Comparison of ENCODE assay signal across 8 cellular contexts in the genomic region with DNA sequence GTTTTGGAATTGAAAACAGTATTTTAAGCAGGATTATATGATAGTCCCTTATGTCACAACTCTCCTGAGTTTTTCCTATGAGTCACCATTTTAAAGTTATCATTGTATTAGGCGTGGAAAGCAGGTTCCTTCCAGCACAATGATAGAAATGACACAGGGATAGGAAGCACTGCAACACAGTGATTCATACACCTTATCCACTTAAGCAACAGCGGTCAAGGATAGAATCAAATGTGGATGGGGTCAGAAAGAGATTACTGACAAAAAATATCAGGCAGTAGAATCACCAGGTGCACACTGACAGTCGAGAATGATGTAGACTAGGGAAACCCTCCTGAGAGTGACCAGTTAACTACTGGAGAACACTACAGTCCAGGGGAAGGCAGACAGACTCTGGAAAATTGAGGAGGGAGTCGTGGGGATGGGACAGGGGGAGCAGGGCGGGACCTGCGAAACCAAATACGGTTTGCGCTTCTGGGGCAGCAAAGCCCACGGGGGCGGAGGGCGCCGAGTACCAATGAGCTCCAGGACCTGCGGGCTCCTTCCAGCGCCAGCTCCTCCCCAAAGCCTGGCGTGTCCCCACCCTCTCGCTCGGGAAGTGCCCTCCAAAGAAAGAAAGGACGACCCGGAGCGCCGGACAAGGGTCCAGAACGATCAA. TPM values are rescaled to one million over a fixed set of nuclear protein-coding genes. Genes with fewer than 3 reads are reported as not detected.
DNase-seq lines count a peak whose midpoint lies in the region; ATAC-seq and TF ChIP-seq lines count a peak whose summit lies in the region.

No MANE protein-coding gene starts in this region.

- H3K4me3 Mint-ChIP-seq in activated CD4-positive, alpha-beta memory T cell treated with anti-CD3 and anti-CD28 coated beads, Interleukin-2, amount 10 ng/mL, durations not matched to agents 7 days and 5 days, result peak overlapping the region; percentile 93

- no peaks in the 10 kb centered on the region for H3K9me3 ChIP-seq in BLaER1 treated with 17β-estradiol and CSF1 and Interleukin-3, amounts not matched to agents 10 nM and 100 nM (replicated peaks in 1 of 11)
- H3K9me3 ChIP-seq in osteoblast (ENCODE audit: low read depth, low read length), result no peaks in the 10 kb centered on the region

- H3K4me2 ChIP-seq in BLaER1 treated with 17β-estradiol and CSF1 and Interleukin-3, amounts not matched to agents 10 nM and 100 nM, result peak overlapping the region; percentile 69 to 96 (median 88)
- H3K4me2 ChIP-seq in osteoblast (ENCODE audit: insufficient read depth, low read length), result peak overlapping the region; percentile 93

- peak overlapping the region; percentile 95 for H2AFZ ChIP-seq in osteoblast (ENCODE audit: low read length)

- peaks cover 24 to 49% (median 29%) of the 10 kb centered on the region in 10 experiments for H3K4me1 ChIP-seq in BLaER1 treated with 17β-estradiol and CSF1 and Interleukin-3, amounts not matched to agents 10 nM and 100 nM
- peaks cover 13% of the 10 kb centered on the region for H3K4me1 ChIP-seq in osteoblast (ENCODE audit: insufficient read depth, low read length)

- H3K36me3 ChIP-seq in BLaER1 treated with 17β-estradiol and CSF1 and Interleukin-3, amounts not matched to agents 10 nM and 100 nM, result peaks cover 0 to 18% (median 3%) of the 10 kb centered on the region in 11 experiments; a peak in 5 of 22 replicates
- no peaks in the 10 kb centered on the region for H3K36me3 ChIP-seq in osteoblast (ENCODE audit: insufficient read depth, low read length)

- H3K27ac ChIP-seq in BLaER1 treated with 17β-estradiol and CSF1 and Interleukin-3, amounts not matched to agents 10 nM and 100 nM, result peak overlapping the region; percentile 82 to 94 (median 88)
- peak overlapping the region; percentile 99 for H3K27ac ChIP-seq in osteoblast (ENCODE audit: low read depth, low read length)

- no peak for TF ChIP-seq CTCF in osteoblast (IDR thresholded peaks at IDR 0.05; ENCODE audit: extremely low read depth, low read depth, low read length)

- H4K20me1 ChIP-seq in BLaER1 treated with 17β-estradiol and CSF1 and Interleukin-3, amounts not matched to agents 10 nM and 100 nM, result peaks cover 0 to 29% (median 0%) of the 10 kb centered on the region in 11 experiments; a peak in 5 of 22 replicates
- H4K20me1 ChIP-seq in osteoblast (ENCODE audit: insufficient read depth, low read length), result peaks cover 3% of the 10 kb centered on the region

- CTCF ChIA-PET in activated CD4-positive, alpha-beta memory T cell treated with anti-CD3 and anti-CD28 coated beads, Interleukin-2, amount 10 ng/mL, durations not matched to agents 7 days and 5 days (lab: Charles Lee), result interaction anchor here (0.7 to 1.3 kb wide), 4 partner anchors 27 to 44 kb away, joined by 3 to 7 read pairs (median 6); partner anchors contain the start of genes DNAJB9 and THAP5

- H3K9me3 Mint-ChIP-seq in activated CD4-positive, alpha-beta memory T cell treated with anti-CD3 and anti-CD28 coated beads, Interleukin-2, amount 10 ng/mL, durations not matched to agents 7 days and 5 days, result no peaks in the 10 kb centered on the region

- H3K9ac ChIP-seq in BLaER1 treated with 17β-estradiol and CSF1 and Interleukin-3, amounts not matched to agents 10 nM and 100 nM, result peak overlapping the region; percentile 84 to 93 (median 89)

- peak overlapping the region; percentile 75 to 89 (median 80) for H3K4me3 ChIP-seq in BLaER1 treated with 17β-estradiol and CSF1 and Interleukin-3, amounts not matched to agents 10 nM and 100 nM
- H3K4me3 ChIP-seq in osteoblast (ENCODE audit: insufficient read depth, low read length), result peak overlapping the region; percentile 86

- H3K4me1 Mint-ChIP-seq in activated CD4-positive, alpha-beta memory T cell treated with anti-CD3 and anti-CD28 coated beads, Interleukin-2, amount 10 ng/mL, durations not matched to agents 7 days and 5 days, result peaks cover 47% of the 10 kb centered on the region

- H3K27ac Mint-ChIP-seq in activated CD4-positive, alpha-beta memory T cell treated with anti-CD3 and anti-CD28 coated beads, Interleukin-2, amount 10 ng/mL, durations not matched to agents 7 days and 5 days, result peak overlapping the region; percentile 97

- POLR2A ChIA-PET in activated CD4-positive, alpha-beta memory T cell treated with anti-CD3 and anti-CD28 coated beads, Interleukin-2, amount 10 ng/mL, durations not matched to agents 7 days and 5 days (lab: Charles Lee), result interaction anchor here (0.6 to 5.8 kb wide), 8 partner anchors 9 to 92 kb away, joined by 3 to 119 read pairs (median 4); partner anchors contain the start of genes DNAJB9 and THAP5

- H3K79me2 ChIP-seq in osteoblast (ENCODE audit: insufficient read depth, low read length), result peaks cover 41% of the 10 kb centered on the region

- no peaks in the 10 kb centered on the region for H3K27me3 Mint-ChIP-seq in activated CD4-positive, alpha-beta memory T cell treated with anti-CD3 and anti-CD28 coated beads, Interleukin-2, amount 10 ng/mL, durations not matched to agents 7 days and 5 days

- ATAC-seq in GM18858 (IDR thresholded peaks at IDR 0.05; ENCODE audit: unreplicated experiment), result peak; percentile 28
- peak; percentile 39 for ATAC-seq in HG02981 (IDR thresholded peaks at IDR 0.05; ENCODE audit: unreplicated experiment)

- DNase-seq in NCI-H187 treated with DMSO at 0.1 percent for 48 hours (lab: John Stamatoyannopoulos, UW) (peak; percentile 59), germinal center (ENCODE audit: low spot score) (peak; percentile 62), osteoblast (ENCODE audit: insufficient read length, low spot score, missing footprints) (peak; percentile 84), NCI-H1417 treated with DMSO at 0.1 percent for 48 hours (lab: John Stamatoyannopoulos, UW) (no peak)
- no peak for DNase-seq in activated CD4-positive, alpha-beta memory T cell treated with anti-CD3 and anti-CD28 coated beads, Interleukin-2, amount 10 ng/mL, durations not matched to agents 7 days and 5 days

- H3K36me3 Mint-ChIP-seq in activated CD4-positive, alpha-beta memory T cell treated with anti-CD3 and anti-CD28 coated beads, Interleukin-2, amount 10 ng/mL, durations not matched to agents 7 days and 5 days (ENCODE audit: low read depth), result peaks cover 20% of the 10 kb centered on the region

- no peaks in the 10 kb centered on the region for H3K27me3 ChIP-seq in BLaER1 treated with 17β-estradiol and CSF1 and Interleukin-3, amounts not matched to agents 10 nM and 100 nM
- H3K27me3 ChIP-seq in osteoblast (ENCODE audit: insufficient read depth, low read length), result no peaks in the 10 kb centered on the region

RNA-seq across cellular contexts. Expression of gene PNPLA8, which starts 0.5 kb away (rescaled TPM):
- 10 to 100 TPM; 21.9 to 23.2 TPM for total RNA-seq in activated CD4-positive, alpha-beta memory T cell treated with anti-CD3 and anti-CD28 coated beads, Interleukin-2, amount 10 ng/mL, durations not matched to agents 7 days and 5 days
- 36.2 and 37.6 TPM in 2 replicates for total RNA-seq in osteoblast

RNA-seq across cellular contexts. Expression of gene THAP5, which starts 44.0 kb away (rescaled TPM):
- total RNA-seq in activated CD4-positive, alpha-beta memory T cell treated with anti-CD3 and anti-CD28 coated beads, Interleukin-2, amount 10 ng/mL, durations not matched to agents 7 days and 5 days, result 10 to 100 TPM; 28.7 to 28.8 TPM
- total RNA-seq in osteoblast, result 25.7 and 28.6 TPM in 2 replicates

RNA-seq across cellular contexts. Expression of gene DNAJB9, which starts 44.2 kb away (rescaled TPM):
- 10 to 100 TPM; 22.7 to 23.2 TPM for total RNA-seq in activated CD4-positive, alpha-beta memory T cell treated with anti-CD3 and anti-CD28 coated beads, Interleukin-2, amount 10 ng/mL, durations not matched to agents 7 days and 5 days
- 24.6 and 34.2 TPM in 2 replicates for total RNA-seq in osteoblast

Comparison
In these comparisons a context has a peak if more than half of its experiments do, and no peak if none do; other contexts are left out.
1. DNase-seq: peak in NCI-H187 treated with DMSO at 0.1 percent for 48 hours (single experiment), germinal center (single experiment) and osteoblast (single experiment); none in activated CD4-positive, alpha-beta memory T cell treated with anti-CD3 and anti-CD28 coated beads, Interleukin-2, amount 10 ng/mL, durations not matched to agents 7 days and 5 days (single experiment) and NCI-H1417 treated with DMSO at 0.1 percent for 48 hours (single experiment).